In genomic region chr5:133870661-133871060, GRCh38 we compare ENCODE assay signal across 13 cellular contexts.
DNase-seq lines count a peak whose midpoint lies in the region; ATAC-seq and TF ChIP-seq lines count a peak whose summit lies in the region.
"Had no signal": no experiment of that assay in that cellular context is flagged by ENCODE, and none has a peak within 500 bp of the region (broad histone marks: within the 10 kb centered on the region; RNA-seq: fewer than 3 reads in every experiment).

No MANE protein-coding gene starts in this region.

- no peaks in the 10 kb centered on the region for H3K27me3 ChIP-seq in endodermal cell (ENCODE audit: control insufficient read depth, insufficient read depth, low read length, poor library complexity, severe bottlenecking)
- H3K27me3 ChIP-seq: esophagus muscularis mucosa had no signal

- peak; percentile 89 for DNase-seq in AG10803 (ENCODE audit: low read depth)
- DNase-seq in HS-5 (ENCODE audit: low read depth) = peak; percentile 38
- DNase-seq in astrocyte of the hippocampus (ENCODE audit: low read depth, low spot score) = peak; percentile 93
- DNase-seq in myocyte (ENCODE audit: low read depth) = peak; percentile 87
- DNase-seq in NK-92 (lab: John Stamatoyannopoulos, UW; ENCODE audit: unreplicated experiment) = no peak
- DNase-seq in endodermal cell = no peak
- DNase-seq: caudate nucleus, COR-L47, left colon had no signal

- no peaks in the 10 kb centered on the region for H3K4me1 ChIP-seq in endodermal cell (ENCODE audit: control insufficient read depth, insufficient read depth, low read length)

- H3K9me3 Mint-ChIP-seq in endodermal cell = peaks cover 19% of the 10 kb centered on the region

- TF ChIP-seq CTCF in AG10803 (conservative IDR thresholded peaks at IDR 0.05; ENCODE audit: low read length) (no peak), endodermal cell (conservative IDR thresholded peaks at IDR 0.05) (no peak)

- H3K27ac Mint-ChIP-seq in endodermal cell = no peak overlapping the region

- peaks cover 5% of the 10 kb centered on the region for H3K27me3 Mint-ChIP-seq in endodermal cell (ENCODE audit: insufficient read depth)

- ATAC-seq in HG03039 (IDR thresholded peaks at IDR 0.05; ENCODE audit: unreplicated experiment) = no peak
- ATAC-seq in GM19452 (IDR thresholded peaks at IDR 0.05; ENCODE audit: unreplicated experiment) = no peak
- ATAC-seq: left colon had no signal

- no peak overlapping the region for H3K27ac ChIP-seq in endodermal cell (ENCODE audit: low read depth, low read length)
- H3K27ac ChIP-seq: esophagus muscularis mucosa, neutrophil had no signal

- no peaks in the 10 kb centered on the region for H3K4me1 Mint-ChIP-seq in endodermal cell

- no peaks in the 10 kb centered on the region for H3K36me3 ChIP-seq in endodermal cell (ENCODE audit: control insufficient read depth, insufficient read depth, low read length)
- H3K36me3 ChIP-seq: esophagus muscularis mucosa, neutrophil had no signal

- no peaks in the 10 kb centered on the region for H3K36me3 Mint-ChIP-seq in endodermal cell (ENCODE audit: low read depth)

- no peak overlapping the region for H3K4me3 Mint-ChIP-seq in endodermal cell

- H3K4me3 ChIP-seq in AG10803 (ENCODE audit: low read length) (no peak overlapping the region), endodermal cell (ENCODE audit: low read length) (no peak overlapping the region)
- H3K4me3 ChIP-seq: esophagus muscularis mucosa had no signal

- H3K9ac ChIP-seq in endodermal cell (ENCODE audit: extremely low read depth, low read length, poor library complexity, severe bottlenecking) = no peak overlapping the region

- H3K9me3 ChIP-seq in endodermal cell (ENCODE audit: control insufficient read depth, low read length) = peaks cover 23% of the 10 kb centered on the region
- H3K9me3 ChIP-seq: neutrophil had no signal

Comparison
In these comparisons a context has a peak if more than half of its experiments do, and no peak if none do; other contexts are left out.
1. DNase-seq: peak in AG10803 (single experiment), HS-5 (single experiment), astrocyte of the hippocampus (single experiment) and myocyte (single experiment); none in NK-92 (single experiment) and endodermal cell (single experiment).